4 cellular contexts compared by ENCODE assay signal in genomic region chr1:39510570-39511186, GRCh38. TPM values are rescaled to one million over a fixed set of nuclear protein-coding genes. Genes with fewer than 3 reads are reported as not detected.
"Had no signal": no experiment of that assay in that cellular context is flagged by ENCODE, and none has a peak within 500 bp of the region (broad histone marks: within the 10 kb centered on the region; RNA-seq: fewer than 3 reads in every experiment).

No MANE protein-coding gene starts in this region.

RNA-seq across cellular contexts. Expression of gene BMP8A, which starts 19.2 kb away (rescaled TPM):
- total RNA-seq: LHCN-M2, MCF 10A, NCI-H460, SJSA1 had no signal
